ENCODE assay signal across 8 cellular contexts in genomic region chr6:692858-693736, GRCh38. TPM values are rescaled to one million over a fixed set of nuclear protein-coding genes. Genes with fewer than 3 reads are reported as not detected.
DNase-seq lines count a peak whose midpoint lies in the region; ATAC-seq and TF ChIP-seq lines count a peak whose summit lies in the region.

A gene with protein sequence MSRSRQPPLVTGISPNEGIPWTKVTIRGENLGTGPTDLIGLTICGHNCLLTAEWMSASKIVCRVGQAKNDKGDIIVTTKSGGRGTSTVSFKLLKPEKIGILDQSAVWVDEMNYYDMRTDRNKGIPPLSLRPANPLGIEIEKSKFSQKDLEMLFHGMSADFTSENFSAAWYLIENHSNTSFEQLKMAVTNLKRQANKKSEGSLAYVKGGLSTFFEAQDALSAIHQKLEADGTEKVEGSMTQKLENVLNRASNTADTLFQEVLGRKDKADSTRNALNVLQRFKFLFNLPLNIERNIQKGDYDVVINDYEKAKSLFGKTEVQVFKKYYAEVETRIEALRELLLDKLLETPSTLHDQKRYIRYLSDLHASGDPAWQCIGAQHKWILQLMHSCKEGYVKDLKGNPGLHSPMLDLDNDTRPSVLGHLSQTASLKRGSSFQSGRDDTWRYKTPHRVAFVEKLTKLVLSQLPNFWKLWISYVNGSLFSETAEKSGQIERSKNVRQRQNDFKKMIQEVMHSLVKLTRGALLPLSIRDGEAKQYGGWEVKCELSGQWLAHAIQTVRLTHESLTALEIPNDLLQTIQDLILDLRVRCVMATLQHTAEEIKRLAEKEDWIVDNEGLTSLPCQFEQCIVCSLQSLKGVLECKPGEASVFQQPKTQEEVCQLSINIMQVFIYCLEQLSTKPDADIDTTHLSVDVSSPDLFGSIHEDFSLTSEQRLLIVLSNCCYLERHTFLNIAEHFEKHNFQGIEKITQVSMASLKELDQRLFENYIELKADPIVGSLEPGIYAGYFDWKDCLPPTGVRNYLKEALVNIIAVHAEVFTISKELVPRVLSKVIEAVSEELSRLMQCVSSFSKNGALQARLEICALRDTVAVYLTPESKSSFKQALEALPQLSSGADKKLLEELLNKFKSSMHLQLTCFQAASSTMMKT (minus strand): TSS chr6:693139. CDS start chr6:637818, 55,321 bp downstream.

- POLR2A ChIA-PET in activated CD8-positive, alpha-beta T cell treated with anti-CD3 and anti-CD28 coated beads, Interleukin-2, amount 10 ng/mL, durations not matched to agents 7 days and 5 days (lab: Charles Lee): interaction anchor here (0.5 to 3.1 kb wide), 8 partner anchors 9 to 301 kb away, joined by 3 to 26 read pairs (median 6); partner anchors contain the start of gene IRF4

- peak within 1 kb of the TSS; percentile 91 for H3K4me3 ChIP-seq in lung

- CTCF ChIA-PET in activated CD8-positive, alpha-beta T cell treated with anti-CD3 and anti-CD28 coated beads, Interleukin-2, amount 10 ng/mL, durations not matched to agents 7 days and 5 days (lab: Charles Lee): interaction anchor here (0.7 to 2.3 kb wide), 9 partner anchors 9 to 99 kb away, joined by 3 to 12 read pairs (median 7); no protein-coding TSS in a partner anchor

- H3K4me1 ChIP-seq in lung (ENCODE audit: control insufficient read depth in 2 of 2, insufficient read depth in 2 of 2, low read length in 2 of 2): peaks cover 6 to 7% of the 10 kb centered on the region in 2 donors

- peaks cover 3% of the 10 kb centered on the region in 2 donors for H3K36me3 ChIP-seq in lung (ENCODE audit: control insufficient read depth in 2 of 2, insufficient read depth in 2 of 2, low read length in 2 of 2)

- WGBS in lung, 2 donors: 2 to 3% methylated on average over 55 to 64 of the region's 64 CpGs

- peaks cover 37% of the 10 kb centered on the region for H3K4me1 Mint-ChIP-seq in activated CD8-positive, alpha-beta T cell treated with anti-CD3 and anti-CD28 coated beads, Interleukin-2, amount 10 ng/mL, durations not matched to agents 7 days and 5 days (ENCODE audit: low read depth)

- peaks cover 6% of the 10 kb centered on the region for H3K36me3 Mint-ChIP-seq in activated CD8-positive, alpha-beta T cell treated with anti-CD3 and anti-CD28 coated beads, Interleukin-2, amount 10 ng/mL, durations not matched to agents 7 days and 5 days (ENCODE audit: low read depth)

- H3K9me3 Mint-ChIP-seq in activated CD8-positive, alpha-beta T cell treated with anti-CD3 and anti-CD28 coated beads, Interleukin-2, amount 10 ng/mL, durations not matched to agents 7 days and 5 days (ENCODE audit: insufficient read depth): no peaks in the 10 kb centered on the region

- TF ChIP-seq CTCF in C4-2B (conservative IDR thresholded peaks at IDR 0.05) (no peak), lung (IDR thresholded peaks at IDR 0.05; ENCODE audit: control extremely low read depth, extremely low read depth) (no peak)

- H3K27ac Mint-ChIP-seq in activated CD8-positive, alpha-beta T cell treated with anti-CD3 and anti-CD28 coated beads, Interleukin-2, amount 10 ng/mL, durations not matched to agents 7 days and 5 days: peak within 1 kb of the TSS; percentile 92

- H3K27ac ChIP-seq in C4-2B (peak within 1 kb of the TSS; percentile 68), lung (ENCODE audit: low read depth in 1 of 2, low read length in 1 of 2) (peak within 1 kb of the TSS; percentile 85 to 94)

- H3K27me3 ChIP-seq in lung (ENCODE audit: control insufficient read depth, insufficient read depth): no peaks in the 10 kb centered on the region

- DNase-seq in GM19238 (ENCODE audit: insufficient read length, low spot score) (peak; percentile 85), NCI-H82 (lab: John Stamatoyannopoulos, UW) (peak; percentile 92), lung (ENCODE audit: low spot score) (peak; percentile 86)
- DNase-seq in activated CD8-positive, alpha-beta T cell treated with anti-CD3 and anti-CD28 coated beads, Interleukin-2, amount 10 ng/mL, durations not matched to agents 7 days and 5 days: peak; percentile 89
- DNase-seq in effector CD4-positive, alpha-beta T cell: peak; percentile 79
- DNase-seq in stimulated activated CD4-positive, alpha-beta T cell treated with anti-CD3 and anti-CD28 coated beads, TNF-alpha, amount 100 ng/mL, for 24 hours (ENCODE audit: low read depth in 3 of 3): peak; percentile 67 to 84 (median 70)

- H3K27me3 Mint-ChIP-seq in activated CD8-positive, alpha-beta T cell treated with anti-CD3 and anti-CD28 coated beads, Interleukin-2, amount 10 ng/mL, durations not matched to agents 7 days and 5 days (ENCODE audit: low read depth): no peaks in the 10 kb centered on the region

- peak within 1 kb of the TSS; percentile 96 for H3K4me3 Mint-ChIP-seq in activated CD8-positive, alpha-beta T cell treated with anti-CD3 and anti-CD28 coated beads, Interleukin-2, amount 10 ng/mL, durations not matched to agents 7 days and 5 days

- ATAC-seq in HG03432 (IDR thresholded peaks at IDR 0.05; ENCODE audit: unreplicated experiment) (peak; percentile 93), lung (ENCODE audit: insufficient read depth, low FRiP score) (peak; percentile 96)
- ATAC-seq in activated CD8-positive, alpha-beta T cell treated with anti-CD3 and anti-CD28 coated beads, Interleukin-2, amount 10 ng/mL, durations not matched to agents 7 days and 5 days: peak; percentile 79

- no peaks in the 10 kb centered on the region for H3K9me3 ChIP-seq in lung (ENCODE audit: control insufficient read depth in 2 of 2, insufficient read depth in 1 of 2, low read length in 1 of 2)

RNA-seq across cellular contexts. Expression of the gene that starts here (rescaled TPM):
- total RNA-seq in activated CD8-positive, alpha-beta T cell treated with anti-CD3 and anti-CD28 coated beads, Interleukin-2, amount 10 ng/mL, durations not matched to agents 7 days and 5 days: 10 to 100 TPM; 34.5 to 34.9 TPM
- 10 to 100 TPM; 15.9 to 33.0 TPM for total RNA-seq in lung
- 1 to 10 TPM; 6.3 to 9.8 TPM for polyA plus RNA-seq in lung

Comparison
In these comparisons a context has a peak if more than half of its experiments do, and no peak if none do; other contexts are left out.
1. Peak in every context shown above with its lines: DNase-seq, ATAC-seq, H3K4me3 ChIP-seq and H3K27ac ChIP-seq.